In the genomic region with DNA sequence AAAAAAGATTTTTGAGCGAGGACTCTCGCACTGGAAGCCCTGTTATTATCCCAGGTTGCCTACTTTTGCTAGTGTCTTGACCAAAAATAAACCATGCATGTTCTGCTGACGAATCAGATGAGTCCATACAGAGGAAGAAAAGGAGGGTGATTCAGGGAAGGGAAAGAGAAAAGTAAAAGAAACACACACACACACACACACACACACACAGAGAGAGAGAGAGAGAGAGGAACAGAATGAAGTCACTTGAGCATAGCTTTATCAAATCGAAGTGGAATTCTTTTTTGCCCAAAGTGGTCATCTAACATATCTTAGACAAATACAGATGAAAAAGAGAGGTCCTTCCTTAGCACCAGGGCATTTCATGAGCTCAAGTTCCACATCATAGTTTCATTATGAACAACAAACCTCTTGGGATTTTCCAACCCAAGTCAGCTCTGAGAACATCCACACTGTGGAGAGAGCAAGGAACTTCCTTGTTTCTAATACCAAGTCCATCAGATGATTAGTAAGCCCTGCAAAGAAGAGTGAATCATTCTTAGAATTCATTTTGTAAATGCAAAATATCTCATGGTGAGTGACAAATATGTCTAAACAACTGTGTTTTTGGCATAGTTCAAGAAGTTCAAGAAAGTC, we compare ENCODE assay signal across 9 cellular contexts. TPM values are rescaled to one million over a fixed set of nuclear protein-coding genes. Genes with fewer than 3 reads are reported as not detected.
DNase-seq lines count a peak whose midpoint lies in the region; ATAC-seq and TF ChIP-seq lines count a peak whose summit lies in the region.
"Had no signal": no experiment of that assay in that cellular context is flagged by ENCODE, and none has a peak within 500 bp of the region (broad histone marks: within the 10 kb centered on the region; RNA-seq: fewer than 3 reads in every experiment).

No MANE protein-coding gene starts in this region.

- ATAC-seq in GM19351 (IDR thresholded peaks at IDR 0.05; ENCODE audit: unreplicated experiment) (peak; percentile 72), HG03280 (IDR thresholded peaks at IDR 0.05; ENCODE audit: unreplicated experiment) (peak; percentile 56)

- H3K4me3 ChIP-seq in BLaER1 treated with 17β-estradiol and CSF1 and Interleukin-3, amounts not matched to agents 10 nM and 100 nM = no peak overlapping the region
- H3K4me3 ChIP-seq in testis = no peak overlapping the region

- H3K36me3 ChIP-seq in BLaER1 treated with 17β-estradiol and CSF1 and Interleukin-3, amounts not matched to agents 10 nM and 100 nM = no peaks in the 10 kb centered on the region
- no peaks in the 10 kb centered on the region for H3K36me3 ChIP-seq in testis (ENCODE audit: low read depth, missing control alignments)

- H3K9me3 ChIP-seq in BLaER1 treated with 17β-estradiol and CSF1 and Interleukin-3, amounts not matched to agents 10 nM and 100 nM (replicated peaks in 1 of 11) = peaks cover 0 to 10% (median 0%) of the 10 kb centered on the region in 11 experiments; a peak in 2 of 22 replicates
- H3K9me3 ChIP-seq in testis = no peaks in the 10 kb centered on the region

- H3K4me1 ChIP-seq in BLaER1 treated with 17β-estradiol and CSF1 and Interleukin-3, amounts not matched to agents 10 nM and 100 nM = peaks cover 0 to 93% (median 21%) of the 10 kb centered on the region in 10 experiments; a peak in 15 of 20 replicates
- no peaks in the 10 kb centered on the region for H3K4me1 ChIP-seq in testis

- peak overlapping the region in 9 of 11 experiments; percentile 2 to 90 (median 61); a peak in 16 of 22 replicates for H3K4me2 ChIP-seq in BLaER1 treated with 17β-estradiol and CSF1 and Interleukin-3, amounts not matched to agents 10 nM and 100 nM

- H3K27ac ChIP-seq in BLaER1 treated with 17β-estradiol and CSF1 and Interleukin-3, amounts not matched to agents 10 nM and 100 nM = peak overlapping the region in 8 of 11 experiments; percentile 52 to 99 (median 72); a peak in 15 of 22 replicates
- H3K27ac ChIP-seq in testis = no peak overlapping the region

- H4K20me1 ChIP-seq in BLaER1 treated with 17β-estradiol and CSF1 and Interleukin-3, amounts not matched to agents 10 nM and 100 nM = no peaks in the 10 kb centered on the region

- peak overlapping the region in 5 of 11 experiments; percentile 7 to 88 (median 76); a peak in 9 of 22 replicates for H3K9ac ChIP-seq in BLaER1 treated with 17β-estradiol and CSF1 and Interleukin-3, amounts not matched to agents 10 nM and 100 nM

- TF ChIP-seq POLR2A in testis (IDR thresholded peaks at IDR 0.05) = no peak

- no peaks in the 10 kb centered on the region for H3K27me3 ChIP-seq in BLaER1 treated with 17β-estradiol and CSF1 and Interleukin-3, amounts not matched to agents 10 nM and 100 nM
- no peaks in the 10 kb centered on the region for H3K27me3 ChIP-seq in testis

- 81 to 86% methylated on average over 4 of the region's 4 CpGs for WGBS in testis, 2 donors

- DNase-seq in fibroblast of gingiva (ENCODE audit: low read depth) (peak; percentile 83), testis (no peak), NCI-H526 treated with DMSO at 0.1 percent for 48 hours (lab: John Stamatoyannopoulos, UW) (no peak), SW480 (ENCODE audit: low spot score) (no peak), NCI-H748 treated with DMSO at 0.1 percent for 48 hours (lab: John Stamatoyannopoulos, UW) (no peak)
- DNase-seq: NCI-H1417 treated with DMSO at 0.1 percent for 48 hours had no signal

- intact Hi-C loops in testis (cut with DNase I; ENCODE audit: low total_unique reads) = no loop called here

- no peak for TF ChIP-seq CTCF in testis (IDR thresholded peaks at IDR 0.05)

RNA-seq across cellular contexts. Expression of gene MMP12, which starts 7.7 kb away (rescaled TPM):
- under 1 TPM in 1 of 2 donors, not detected in 1; 0.25 TPM for total RNA-seq in testis
- 0.61 TPM for polyA plus RNA-seq in testis (ENCODE audit: insufficient read depth, low read depth, low replicate concordance)

RNA-seq across cellular contexts. Expression of gene MMP3, which starts 39.1 kb away (rescaled TPM):
- not detected for total RNA-seq in testis
- polyA plus RNA-seq in testis (ENCODE audit: insufficient read depth, low read depth, low replicate concordance) = 10.2 TPM

Comparison
In these comparisons a context has a peak if more than half of its experiments do, and no peak if none do; other contexts are left out.
1. H3K27ac ChIP-seq: peak in BLaER1 treated with 17β-estradiol and CSF1 and Interleukin-3, amounts not matched to agents 10 nM and 100 nM (8 of 11); none in testis (0 of 2).